ENCODE assay signal across 1 cellular context in the genomic region with DNA sequence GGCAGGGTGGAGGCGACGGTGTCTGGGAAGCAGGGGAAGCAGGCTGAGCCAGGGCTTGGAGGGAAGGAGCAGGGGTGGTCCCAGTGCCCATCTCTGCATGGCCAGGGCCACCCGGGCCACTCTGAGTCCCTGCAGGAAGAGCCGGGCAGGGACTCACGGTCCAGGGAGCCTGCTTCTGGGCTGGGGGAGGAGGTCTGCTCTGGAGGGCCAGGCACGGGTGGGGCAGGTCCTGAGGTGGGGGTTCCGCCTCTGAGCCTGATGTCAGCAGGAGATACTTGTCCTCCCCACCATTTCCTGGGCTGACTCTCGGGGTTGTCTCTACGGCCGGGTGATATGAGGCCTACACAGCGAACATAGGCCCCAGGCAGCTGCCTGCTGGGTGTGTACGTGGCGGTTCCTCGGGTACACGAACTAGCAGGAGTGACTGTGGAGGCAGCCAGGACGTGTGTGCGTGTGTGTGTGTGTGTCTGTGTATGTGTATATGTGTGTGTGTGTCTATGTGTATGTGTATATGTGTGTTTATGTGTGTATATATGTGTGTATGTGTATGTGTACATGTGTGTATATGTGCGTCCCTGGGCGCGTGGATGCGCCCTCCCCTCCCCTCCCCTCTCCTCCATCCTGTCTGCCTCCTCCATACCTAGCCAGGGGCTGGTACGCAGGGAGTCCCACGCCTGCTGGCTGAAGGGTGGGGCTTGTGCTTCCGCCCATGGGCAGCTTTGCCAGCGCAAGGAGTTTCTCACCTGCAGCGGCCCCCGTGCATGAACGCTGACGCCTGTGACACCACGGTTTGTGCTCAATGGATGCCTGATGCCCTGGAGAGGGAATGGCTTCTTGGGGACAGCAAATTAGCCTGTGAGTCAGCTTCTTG.
TF ChIP-seq lines count a peak whose summit lies in the region.

No MANE protein-coding gene starts in this region.

TF ChIP-seq in GM23338, 12 proteins besides CTCF, POLR2A, EP300 and RAD21 (continued from another document):
- TF ChIP-seq EZH2phosphoT487 (IDR thresholded peaks at IDR 0.05; ENCODE audit: unreplicated experiment), result no peak
- no peak for TF ChIP-seq EZH2 (IDR thresholded peaks at IDR 0.05; ENCODE audit: low read depth, unreplicated experiment)
